9 cellular contexts compared by ENCODE assay signal in genomic region chr6:41428402-41428994, GRCh38.
A peak's percentile ranks its signal among the peaks of the same experiment; 100 is the strongest.
DNase-seq lines count a peak whose midpoint lies in the region; ATAC-seq and TF ChIP-seq lines count a peak whose summit lies in the region.
"Had no signal": no experiment of that assay in that cellular context is flagged by ENCODE, and none has a peak within 500 bp of the region (broad histone marks: within the 10 kb centered on the region; RNA-seq: fewer than 3 reads in every experiment).

No MANE protein-coding gene starts in this region.

- no peak overlapping the region for H2BK5ac ChIP-seq in IMR-90 (ENCODE audit: low read depth, low read length, poor library complexity, severe bottlenecking)

- H3K36me3 Mint-ChIP-seq in naive thymus-derived CD4-positive, alpha-beta T cell = no peaks in the 10 kb centered on the region

- no peak overlapping the region for H3K18ac ChIP-seq in IMR-90 (ENCODE audit: low read depth, low read length)

- no peak overlapping the region for H2AK5ac ChIP-seq in IMR-90 (ENCODE audit: low read depth, low read length)

- TF ChIP-seq RAD21 in IMR-90 (IDR thresholded peaks at IDR 0.05; ENCODE audit: low read length) = no peak

- no peak overlapping the region for H4K91ac ChIP-seq in IMR-90 (ENCODE audit: insufficient read depth, low read depth, low read length)

- POLR2A ChIA-PET in A673 (lab: Charles Lee; ENCODE audit: low non-redundant PET) = interaction anchor here (0.6 kb wide), 1 partner anchor 16 kb away, joined by 3 read pairs; no protein-coding TSS in a partner anchor
- POLR2A ChIA-PET in IMR-90 (lab: Charles Lee; ENCODE audit: unreplicated experiment) = no interaction called here
- POLR2A ChIA-PET in naive thymus-derived CD4-positive, alpha-beta T cell (lab: Charles Lee) = no interaction called here

- TF ChIP-seq POLR2A in IMR-90 (IDR thresholded peaks at IDR 0.05; ENCODE audit: low read depth, low read length) = no peak

- no peak for DNase-seq in A673 (ENCODE audit: low spot score)
- no peak for DNase-seq in IMR-90
- peak; percentile 30 for DNase-seq in choroid plexus epithelial cell (ENCODE audit: low read depth)
- DNase-seq in naive thymus-derived CD4-positive, alpha-beta T cell = no peak
- DNase-seq in stimulated activated CD8-positive, alpha-beta memory T cell treated with anti-CD3 and anti-CD28 coated beads, Interleukin-4, amount 100 ng/mL, for 48 hours = no peak
- DNase-seq in NCI-H446 (lab: John Stamatoyannopoulos, UW) = no peak
- DNase-seq in NCI-H1436 (lab: John Stamatoyannopoulos, UW) = no peak

- H3K9me3 ChIP-seq in A673 (ENCODE audit: low read depth, low read length, poor library complexity, severe bottlenecking) = no peaks in the 10 kb centered on the region
- H3K9me3 ChIP-seq in IMR-90 (ENCODE audit: control insufficient read depth, insufficient read depth, low read length) = no peaks in the 10 kb centered on the region
- no peaks in the 10 kb centered on the region for H3K9me3 ChIP-seq in naive thymus-derived CD4-positive, alpha-beta T cell (ENCODE audit: control insufficient read depth in 2 of 3, low read length in 3 of 3)

- in situ Hi-C loops in IMR-90 (cut with MboI; ENCODE audit: low sequenced_read_pairs) = no loop called here

- H3K4me3 Mint-ChIP-seq in naive thymus-derived CD4-positive, alpha-beta T cell = peak overlapping the region; percentile 20 to 79 (median 65)

- H3K9ac ChIP-seq in IMR-90 (ENCODE audit: low read depth, low read length) = no peak overlapping the region

- no peak overlapping the region for H2BK20ac ChIP-seq in IMR-90 (ENCODE audit: low read depth, low read length)

- intact Hi-C loops in A673 (cut with micrococcal nuclease; ENCODE audit: unreplicated experiment) (no loop called here), IMR-90 (cut with micrococcal nuclease) (no loop called here)
- intact Hi-C loops in naive thymus-derived CD4-positive, alpha-beta T cell (cut with micrococcal nuclease) = no loop called here

- no peak overlapping the region for H2BK15ac ChIP-seq in IMR-90 (ENCODE audit: low read depth, low read length)

- H2AK9ac ChIP-seq in IMR-90 (replicated peaks; ENCODE audit: low read depth, low read length, poor library complexity) = no peak overlapping the region

- no peak overlapping the region for H3K23ac ChIP-seq in IMR-90 (ENCODE audit: low read depth, low read length)

- H3K79me1 ChIP-seq in IMR-90 (ENCODE audit: low read depth in 1 of 2, low read length in 2 of 2) = no peaks in the 10 kb centered on the region

- no peak overlapping the region for H3K14ac ChIP-seq in IMR-90 (replicated peaks; ENCODE audit: low read depth, low read length)

- peak overlapping the region in 2 of 9 donors; percentile 26 to 48 for H3K27ac Mint-ChIP-seq in naive thymus-derived CD4-positive, alpha-beta T cell

- no peak overlapping the region for H4K5ac ChIP-seq in IMR-90 (ENCODE audit: low read depth, low read length)

- WGBS in IMR-90 (ENCODE audit: extremely low coverage in 2 of 2, insufficient read length in 1 of 2), 2 experiments = 33 to 100% methylated on average over 1 to 3 of the region's 28 CpGs

- H3K4me3 ChIP-seq in A673 (ENCODE audit: low read depth, low read length, poor library complexity, severe bottlenecking) = peak overlapping the region; percentile 41
- H3K4me3 ChIP-seq in IMR-90 (ENCODE audit: insufficient read depth, low read depth, low read length) = no peak overlapping the region; the same call in 1 of the 2 replicates
- H3K4me3 ChIP-seq in choroid plexus epithelial cell (ENCODE audit: low read depth, low read length) = no peak overlapping the region
- no peak overlapping the region for H3K4me3 ChIP-seq in naive thymus-derived CD4-positive, alpha-beta T cell (ENCODE audit: low read length)

- BruUV-seq in A673 (replicated peaks; lab: Mats Ljungman, UMichigan) (no TSS peak), IMR-90 (replicated peaks; lab: Mats Ljungman, UMichigan) (no TSS peak)

- TF ChIP-seq CTCF in A673 (conservative IDR thresholded peaks at IDR 0.05; ENCODE audit: low read depth, low read length) = no peak
- no peak for TF ChIP-seq CTCF in IMR-90 (conservative IDR thresholded peaks at IDR 0.05; ENCODE audit: low read depth, low read length)
- no peak for TF ChIP-seq CTCF in choroid plexus epithelial cell (conservative IDR thresholded peaks at IDR 0.05; ENCODE audit: low read depth, low read length)

- peak overlapping the region; percentile 43; the same call in 1 of the 2 replicates for H3K4me2 ChIP-seq in IMR-90 (ENCODE audit: low read depth, low read length)

- no peak overlapping the region for H3K56ac ChIP-seq in IMR-90 (ENCODE audit: extremely low read depth, insufficient read depth, low read length)

- H3K9me3 Mint-ChIP-seq in naive thymus-derived CD4-positive, alpha-beta T cell = no peaks in the 10 kb centered on the region

- H3K4me1 Mint-ChIP-seq in naive thymus-derived CD4-positive, alpha-beta T cell = peaks cover 6 to 13% (median 10%) of the 10 kb centered on the region in 7 donors

- H3K27ac ChIP-seq in A673 (ENCODE audit: low read depth, low read length, poor library complexity, severe bottlenecking) = no peak overlapping the region
- no peak overlapping the region for H3K27ac ChIP-seq in IMR-90 (ENCODE audit: insufficient read depth, low read length)
- no peak overlapping the region for H3K27ac ChIP-seq in naive thymus-derived CD4-positive, alpha-beta T cell (ENCODE audit: low read depth, low read length)
- H3K27ac ChIP-seq: epithelial cell of prostate had no signal

- H3K9me1 ChIP-seq in IMR-90 (ENCODE audit: insufficient read depth, low read length) = no peaks in the 10 kb centered on the region

- ATAC-seq in IMR-90 (ENCODE audit: low read depth) (no peak), HG03354 (IDR thresholded peaks at IDR 0.05; ENCODE audit: poor library complexity, severe bottlenecking, unreplicated experiment) (no peak)
- ATAC-seq in naive thymus-derived CD4-positive, alpha-beta T cell = no peak

- H4K8ac ChIP-seq in IMR-90 (ENCODE audit: low read depth in 2 of 2, low read length in 2 of 2) = no peak overlapping the region

- H3K4me1 ChIP-seq in A673 (ENCODE audit: insufficient read depth, low read length, poor library complexity, severe bottlenecking) = peaks cover 19% of the 10 kb centered on the region
- peaks cover 5% of the 10 kb centered on the region for H3K4me1 ChIP-seq in IMR-90 (ENCODE audit: control insufficient read depth, insufficient read depth, low read length)
- H3K4me1 ChIP-seq in naive thymus-derived CD4-positive, alpha-beta T cell (ENCODE audit: control insufficient read depth in 2 of 2, insufficient read depth in 2 of 2, low read length in 2 of 2) = peaks cover 0 to 25% of the 10 kb centered on the region in 2 donors

- H2BK120ac ChIP-seq in IMR-90 (ENCODE audit: low read depth, low read length) = no peak overlapping the region

- peaks cover 36 to 40% (median 38%) of the 10 kb centered on the region in 5 donors for H3K27me3 Mint-ChIP-seq in naive thymus-derived CD4-positive, alpha-beta T cell

- H3K27me3 ChIP-seq in A673 (replicated peaks; ENCODE audit: insufficient read depth, low read depth, low read length, poor library complexity) = peaks cover 6% of the 10 kb centered on the region
- H3K27me3 ChIP-seq in IMR-90 (ENCODE audit: control insufficient read depth, insufficient read depth, low read length) = peaks cover 51% of the 10 kb centered on the region
- H3K27me3 ChIP-seq in naive thymus-derived CD4-positive, alpha-beta T cell (ENCODE audit: control insufficient read depth in 2 of 2, insufficient read depth in 2 of 2, low read length in 2 of 2) = peaks cover 6 to 27% of the 10 kb centered on the region in 2 donors

- no peak overlapping the region for H3K4ac ChIP-seq in IMR-90 (ENCODE audit: low read depth, low read length)

- CTCF ChIA-PET in A673 (lab: Charles Lee) (interaction anchor here (0.7 kb wide), 1 partner anchor 174 kb away, joined by 3 read pairs; no protein-coding TSS in a partner anchor), IMR-90 (lab: Yijun Ruan, JAX) (no interaction called here)
- CTCF ChIA-PET in naive thymus-derived CD4-positive, alpha-beta T cell (lab: Charles Lee) = no interaction called here

- H4K20me1 ChIP-seq in IMR-90 (ENCODE audit: insufficient read depth, low read length) = no peaks in the 10 kb centered on the region

- dilution Hi-C loops in IMR-90 (cut with HindIII; ENCODE audit: low sequenced_read_pairs, unreplicated experiment) = no loop called here

- H3K36me3 ChIP-seq in A673 (ENCODE audit: insufficient read depth, low read length, poor library complexity, severe bottlenecking) (no peaks in the 10 kb centered on the region), IMR-90 (ENCODE audit: control insufficient read depth, insufficient read depth, low read length) (no peaks in the 10 kb centered on the region)
- H3K36me3 ChIP-seq in naive thymus-derived CD4-positive, alpha-beta T cell (ENCODE audit: control insufficient read depth in 2 of 3, insufficient read depth in 3 of 3, low read length in 3 of 3) = no peaks in the 10 kb centered on the region

- no peak overlapping the region for H2AFZ ChIP-seq in IMR-90 (replicated peaks; ENCODE audit: low read length, poor library complexity)

TF ChIP-seq in IMR-90, 13 proteins besides CTCF, POLR2A, EP300 and RAD21 (continues in another document):
- no peak for TF ChIP-seq MAZ (IDR thresholded peaks at IDR 0.05; ENCODE audit: borderline replicate concordance, low read depth, low read length)
- TF ChIP-seq CHD1 (IDR thresholded peaks at IDR 0.05; ENCODE audit: low read depth, low read length) = no peak
- TF ChIP-seq RFX5 (IDR thresholded peaks at IDR 0.05; ENCODE audit: low read depth, low read length) = no peak
- no peak for TF ChIP-seq RCOR1 (IDR thresholded peaks at IDR 0.05; ENCODE audit: insufficient replicate concordance, low read length)
- no peak for TF ChIP-seq FOS (IDR thresholded peaks at IDR 0.05; ENCODE audit: low read depth, low read length)
- TF ChIP-seq MXI1 (IDR thresholded peaks at IDR 0.05; ENCODE audit: borderline replicate concordance, low read depth, low read length) = no peak
- no peak for TF ChIP-seq MAFK (IDR thresholded peaks at IDR 0.05; ENCODE audit: low read depth, low read length)
- TF ChIP-seq, protein P1, sequence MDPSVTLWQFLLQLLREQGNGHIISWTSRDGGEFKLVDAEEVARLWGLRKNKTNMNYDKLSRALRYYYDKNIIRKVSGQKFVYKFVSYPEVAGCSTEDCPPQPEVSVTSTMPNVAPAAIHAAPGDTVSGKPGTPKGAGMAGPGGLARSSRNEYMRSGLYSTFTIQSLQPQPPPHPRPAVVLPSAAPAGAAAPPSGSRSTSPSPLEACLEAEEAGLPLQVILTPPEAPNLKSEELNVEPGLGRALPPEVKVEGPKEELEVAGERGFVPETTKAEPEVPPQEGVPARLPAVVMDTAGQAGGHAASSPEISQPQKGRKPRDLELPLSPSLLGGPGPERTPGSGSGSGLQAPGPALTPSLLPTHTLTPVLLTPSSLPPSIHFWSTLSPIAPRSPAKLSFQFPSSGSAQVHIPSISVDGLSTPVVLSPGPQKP (IDR thresholded peaks at IDR 0.05; ENCODE audit: borderline replicate concordance, low read depth, low read length) = no peak
- TF ChIP-seq BHLHE40 (IDR thresholded peaks at IDR 0.05; ENCODE audit: low read depth, low read length) = no peak
- no peak for TF ChIP-seq SMC3 (IDR thresholded peaks at IDR 0.05; ENCODE audit: low read depth, low read length)
- no peak for TF ChIP-seq NFE2L2 (IDR thresholded peaks at IDR 0.05; ENCODE audit: low read depth, low read length)
- TF ChIP-seq CEBPB (IDR thresholded peaks at IDR 0.05; ENCODE audit: low read depth, low read length) = no peak
